25 cellular contexts compared by ENCODE assay signal in the genomic region with DNA sequence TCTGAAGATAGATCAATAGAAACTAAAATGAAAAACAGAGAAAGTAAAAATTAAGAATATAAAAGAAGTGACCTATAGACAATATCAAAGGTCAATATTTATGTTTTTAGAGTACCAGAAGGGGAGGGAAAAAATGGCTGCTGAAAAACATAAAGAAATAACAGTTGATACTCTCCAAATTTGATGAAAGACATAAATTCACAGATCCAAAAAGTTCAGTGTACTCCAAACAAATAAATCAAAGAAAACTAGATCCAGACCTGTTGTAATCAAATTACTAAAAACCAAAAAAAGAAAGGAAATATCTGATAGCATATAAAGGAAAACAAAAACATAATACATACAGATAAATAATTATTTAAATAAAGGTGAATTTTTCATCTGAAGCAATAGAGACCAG.
"Had no signal": no experiment of that assay in that cellular context is flagged by ENCODE, and none has a peak within 500 bp of the region (broad histone marks: within the 10 kb centered on the region; RNA-seq: fewer than 3 reads in every experiment).

No MANE protein-coding gene starts in this region.

- DNase-seq: colonic mucosa; cortex of kidney; dermis blood vessel endothelial cell; dorsolateral prefrontal cortex; effector CD4-positive, alpha-beta T cell; effector CD8-positive, alpha-beta T cell; effector memory CD4-positive, alpha-beta T cell; effector memory CD8-positive, alpha-beta T cell; endodermal cell; erythroblast; esophagus squamous epithelium; foreskin fibroblast; foreskin keratinocyte; foreskin melanocyte; gastrocnemius medialis; glutamatergic neuron; head of caudate nucleus; heart left ventricle; heart right ventricle had no signal

- H3K36me3 ChIP-seq: colonic mucosa, esophagus muscularis mucosa, esophagus squamous epithelium, gastrocnemius medialis, gastroesophageal sphincter, heart left ventricle, heart right ventricle had no signal

- H3K9me3 ChIP-seq: colonic mucosa, esophagus squamous epithelium, gastrocnemius medialis had no signal

- H3K4me1 ChIP-seq: colonic mucosa, esophagus muscularis mucosa, esophagus squamous epithelium, foreskin keratinocyte, gastrocnemius medialis, gastroesophageal sphincter, heart left ventricle, heart right ventricle had no signal

- H3K27ac ChIP-seq: colonic mucosa, coronary artery, dorsolateral prefrontal cortex, epithelial cell of prostate, esophagus muscularis mucosa, esophagus squamous epithelium, foreskin keratinocyte, gastrocnemius medialis, gastroesophageal sphincter, heart left ventricle, heart right ventricle had no signal

- FAIRE-seq: endothelial cell of umbilical vein had no signal

- ATAC-seq: effector memory CD8-positive, alpha-beta T cell; esophagus mucosa; foreskin keratinocyte; gastrocnemius medialis; gastroesophageal sphincter; heart left ventricle; heart right ventricle had no signal

- H3K4me3 ChIP-seq: colonic mucosa, coronary artery, dorsolateral prefrontal cortex, esophagus muscularis mucosa, esophagus squamous epithelium, gastrocnemius medialis, gastroesophageal sphincter, heart left ventricle, heart right ventricle had no signal

- H3K27me3 ChIP-seq: colonic mucosa, esophagus muscularis mucosa, esophagus squamous epithelium, foreskin keratinocyte, gastrocnemius medialis, gastroesophageal sphincter, heart left ventricle, heart right ventricle had no signal
